In genomic region chr11:113906038-113906437, GRCh38 we compare ENCODE assay signal across 12 cellular contexts. TPM values are rescaled to one million over a fixed set of nuclear protein-coding genes. Genes with fewer than 3 reads are reported as not detected.
DNase-seq lines count a peak whose midpoint lies in the region; ATAC-seq and TF ChIP-seq lines count a peak whose summit lies in the region.
"Had no signal": no experiment of that assay in that cellular context is flagged by ENCODE, and none has a peak within 500 bp of the region (broad histone marks: within the 10 kb centered on the region; RNA-seq: fewer than 3 reads in every experiment).

No MANE protein-coding gene starts in this region.

- H3K14ac ChIP-seq in mesenchymal stem cell (ENCODE audit: low read length in 2 of 2), result no peak overlapping the region

- H3F3A ChIP-seq in DOHH2 (ENCODE audit: control insufficient read depth, insufficient read depth), result no peaks in the 10 kb centered on the region

- peak; percentile 86 for ATAC-seq in WTC11

- no peak overlapping the region for H4K91ac ChIP-seq in mesenchymal stem cell (ENCODE audit: low read length)

- H3K4ac ChIP-seq in mesenchymal stem cell (ENCODE audit: low read depth in 1 of 2, low read length in 2 of 2), result no peak overlapping the region

- H2BK12ac ChIP-seq in mesenchymal stem cell (ENCODE audit: low read length in 2 of 2), result no peak overlapping the region

- H2BK120ac ChIP-seq in mesenchymal stem cell (ENCODE audit: low read depth, low read length), result no peak overlapping the region

- H3K4me3 ChIP-seq in DOHH2 (ENCODE audit: low read length), result no peak overlapping the region
- no peak overlapping the region for H3K4me3 ChIP-seq in mesenchymal stem cell (ENCODE audit: insufficient read depth in 1 of 2, low read depth in 1 of 2, low read length in 2 of 2)
- no peak overlapping the region for H3K4me3 ChIP-seq in thyroid gland (replicated peaks in 1 of 3)
- H3K4me3 ChIP-seq in Karpas-422 (ENCODE audit: low read length), result no peak overlapping the region

- no peaks in the 10 kb centered on the region for H3K36me3 Mint-ChIP-seq in WTC11
- H3K36me3 Mint-ChIP-seq in activated naive CD8-positive, alpha-beta T cell treated with anti-CD3 and anti-CD28 coated beads for 36 hours, result no peaks in the 10 kb centered on the region
- H3K36me3 Mint-ChIP-seq: naive B cell had no signal

- no peaks in the 10 kb centered on the region for H4K20me1 ChIP-seq in DOHH2 (ENCODE audit: control insufficient read depth, insufficient read depth, low read depth, low read length)
- H4K20me1 ChIP-seq in Karpas-422 (ENCODE audit: insufficient read depth, low read depth, low read length), result no peaks in the 10 kb centered on the region

- H2AFZ ChIP-seq in mesenchymal stem cell (ENCODE audit: low read depth, low read length) (no peak overlapping the region), Karpas-422 (ENCODE audit: low read length) (no peak overlapping the region)

- H3K27ac ChIP-seq in DOHH2 (ENCODE audit: low read depth, low read length) (no peak overlapping the region), mesenchymal stem cell (ENCODE audit: low read length, poor library complexity, severe bottlenecking) (no peak overlapping the region), thyroid gland (no peak overlapping the region), Karpas-422 (ENCODE audit: low read length) (no peak overlapping the region)

- CTCF ChIA-PET in WTC11 (lab: Charles Lee), result interaction anchor here (0.5 to 6.2 kb wide), 22 partner anchors 11 to 356 kb away, joined by 3 to 118 read pairs (median 4); partner anchors contain the start of gene HTR3A

- H3K18ac ChIP-seq in mesenchymal stem cell (ENCODE audit: low read depth in 1 of 2, low read length in 2 of 2), result no peak overlapping the region

- H3K9me3 Mint-ChIP-seq in WTC11, result no peaks in the 10 kb centered on the region
- no peaks in the 10 kb centered on the region for H3K9me3 Mint-ChIP-seq in activated naive CD8-positive, alpha-beta T cell treated with anti-CD3 and anti-CD28 coated beads for 36 hours
- H3K9me3 Mint-ChIP-seq: naive B cell had no signal

- H3K9me2 ChIP-seq in DOHH2 (replicated peaks; ENCODE audit: control insufficient read depth, low read length) (no peaks in the 10 kb centered on the region), Karpas-422 (replicated peaks; ENCODE audit: insufficient read depth, low read length) (no peaks in the 10 kb centered on the region)

- no peak overlapping the region for H4K8ac ChIP-seq in mesenchymal stem cell (ENCODE audit: low read length)

- no peaks in the 10 kb centered on the region for H3K79me2 ChIP-seq in DOHH2 (ENCODE audit: control insufficient read depth, low read length)
- H3K79me2 ChIP-seq in Karpas-422 (ENCODE audit: low read length), result no peaks in the 10 kb centered on the region

- no peak overlapping the region for H3K23ac ChIP-seq in mesenchymal stem cell (ENCODE audit: low read length in 2 of 2)

- H2BK5ac ChIP-seq in mesenchymal stem cell (ENCODE audit: low read depth, low read length, poor library complexity, severe bottlenecking), result no peak overlapping the region

- H3K4me2 ChIP-seq in DOHH2 (ENCODE audit: low read length) (no peak overlapping the region), mesenchymal stem cell (ENCODE audit: low read length, poor library complexity, severe bottlenecking) (no peak overlapping the region), Karpas-422 (ENCODE audit: low read depth, low read length, poor library complexity, severe bottlenecking) (no peak overlapping the region)

- no peak for TF ChIP-seq POLR2A in thyroid gland (IDR thresholded peaks at IDR 0.05)

- H3K27ac Mint-ChIP-seq in WTC11, result no peak overlapping the region
- H3K27ac Mint-ChIP-seq in activated naive CD8-positive, alpha-beta T cell treated with anti-CD3 and anti-CD28 coated beads for 36 hours, result no peak overlapping the region
- H3K27ac Mint-ChIP-seq: naive B cell had no signal

- no peak overlapping the region for H3K4me3 Mint-ChIP-seq in WTC11
- H3K4me3 Mint-ChIP-seq in activated naive CD8-positive, alpha-beta T cell treated with anti-CD3 and anti-CD28 coated beads for 36 hours, result no peak overlapping the region
- H3K4me3 Mint-ChIP-seq: naive B cell had no signal

- no peaks in the 10 kb centered on the region for H3K79me1 ChIP-seq in mesenchymal stem cell (replicated peaks; ENCODE audit: low read length, poor library complexity, severe bottlenecking)

- no peak overlapping the region for H3K9ac ChIP-seq in mesenchymal stem cell (ENCODE audit: low read length)
- H3K9ac ChIP-seq in Karpas-422 (ENCODE audit: low read length), result no peak overlapping the region

- peaks cover 21% of the 10 kb centered on the region for H3K4me1 Mint-ChIP-seq in WTC11
- no peaks in the 10 kb centered on the region for H3K4me1 Mint-ChIP-seq in activated naive CD8-positive, alpha-beta T cell treated with anti-CD3 and anti-CD28 coated beads for 36 hours
- H3K4me1 Mint-ChIP-seq: naive B cell had no signal

- H3K27me3 ChIP-seq in DOHH2 (ENCODE audit: control insufficient read depth, low read length) (peaks cover 42% of the 10 kb centered on the region), mesenchymal stem cell (ENCODE audit: control insufficient read depth in 1 of 2, insufficient read depth in 1 of 2, low read length in 2 of 2) (peaks cover 26 to 50% of the 10 kb centered on the region in 2 experiments), thyroid gland (no peaks in the 10 kb centered on the region), Karpas-422 (ENCODE audit: low read length) (no peaks in the 10 kb centered on the region)

- no peaks in the 10 kb centered on the region for H3K27me3 Mint-ChIP-seq in WTC11 (ENCODE audit: low read depth)
- peaks cover 17% of the 10 kb centered on the region for H3K27me3 Mint-ChIP-seq in activated naive CD8-positive, alpha-beta T cell treated with anti-CD3 and anti-CD28 coated beads for 36 hours

- H2BK15ac ChIP-seq in mesenchymal stem cell (ENCODE audit: low read depth, poor library complexity, severe bottlenecking), result no peak overlapping the region

- WGBS in mesenchymal stem cell, result 0% methylated on average over 1 of the region's 4 CpGs
- 76 to 77% methylated on average over 4 of the region's 4 CpGs for WGBS in thyroid gland, 2 donors

- no peak overlapping the region for H2AK5ac ChIP-seq in mesenchymal stem cell (ENCODE audit: low read length, severe bottlenecking)

- intact Hi-C loops in thyroid gland (cut with DNase I), result no loop called here

- TF ChIP-seq CTCF in DOHH2 (IDR thresholded peaks at IDR 0.05; ENCODE audit: low read depth, low read length, poor library complexity, severe bottlenecking) (peak; percentile 24), WTC11 (IDR thresholded peaks at IDR 0.05) (no peak), thyroid gland (IDR thresholded peaks at IDR 0.05) (no peak)

- peaks cover 26% of the 10 kb centered on the region for H3K4me1 ChIP-seq in DOHH2 (ENCODE audit: control insufficient read depth, low read length)
- H3K4me1 ChIP-seq in mesenchymal stem cell (ENCODE audit: control insufficient read depth, insufficient read depth, low read depth, low read length), result no peaks in the 10 kb centered on the region
- no peaks in the 10 kb centered on the region for H3K4me1 ChIP-seq in thyroid gland
- H3K4me1 ChIP-seq in Karpas-422 (ENCODE audit: low read length), result peaks cover 35% of the 10 kb centered on the region

- H3K9me3 ChIP-seq in DOHH2 (ENCODE audit: control insufficient read depth, insufficient read depth, low read length) (no peaks in the 10 kb centered on the region), mesenchymal stem cell (ENCODE audit: control insufficient read depth, low read length) (no peaks in the 10 kb centered on the region), thyroid gland (no peaks in the 10 kb centered on the region), Karpas-422 (ENCODE audit: low read length) (no peaks in the 10 kb centered on the region)

- DNase-seq in MV-4-11 (lab: John Stamatoyannopoulos, UW) (peak; percentile 3), WTC11 (ENCODE audit: low spot score) (peak; percentile 42), mesenchymal stem cell (peak; percentile 56), thyroid gland (no peak), Kasumi-1 (lab: John Stamatoyannopoulos, UW) (no peak), Karpas-422 (no peak)
- DNase-seq in activated naive CD8-positive, alpha-beta T cell treated with anti-CD3 and anti-CD28 coated beads for 36 hours, result no peak
- DNase-seq: activated CD4-positive, alpha-beta T cell treated with anti-CD3 and anti-CD28 coated beads, Interleukin-2, amount 50 U/mL, for 4 hours; naive B cell; NCI-H1694 treated with DMSO at 0.1 percent for 48 hours had no signal

- POLR2A ChIA-PET in WTC11 (lab: Charles Lee), result interaction anchor here (0.6 kb wide), 1 partner anchor 1093 kb away, joined by 3 read pairs; no protein-coding TSS in a partner anchor

- H3K36me3 ChIP-seq in DOHH2 (ENCODE audit: control insufficient read depth, low read length) (no peaks in the 10 kb centered on the region), mesenchymal stem cell (ENCODE audit: control insufficient read depth in 1 of 2, insufficient read depth in 2 of 2, low read depth in 1 of 2, low read length in 2 of 2) (no peaks in the 10 kb centered on the region), thyroid gland (no peaks in the 10 kb centered on the region), Karpas-422 (ENCODE audit: insufficient read depth, low read length) (no peaks in the 10 kb centered on the region)

TF ChIP-seq in WTC11, 78 proteins besides CTCF, POLR2A, EP300 and RAD21 (continues in another document):
- TF ChIP-seq NR2C2 (CRISPR knock-in tag; IDR thresholded peaks at IDR 0.05) (no peak), TCF7 (CRISPR knock-in tag; IDR thresholded peaks at IDR 0.05; ENCODE audit: low read depth) (no peak)

RNA-seq across cellular contexts. Expression of gene HTR3B, which starts 1.4 kb away (rescaled TPM):
- not detected in 3 replicates for total RNA-seq in WTC11 (2021)
- polyA plus RNA-seq in mesenchymal stem cell (2013, experiment 1 of 2), result not detected
- polyA plus RNA-seq in mesenchymal stem cell (2013, experiment 2 of 2), result not detected
- total RNA-seq in thyroid gland, result not detected
- total RNA-seq in activated naive CD8-positive, alpha-beta T cell treated with anti-CD3 and anti-CD28 coated beads for 36 hours, result not detected
- total RNA-seq in Karpas-422 (2014; rRNA removed; shearing (Covaris generic); ENCODE audit: low replicate concordance), result 2.2 and 2.7 TPM in 2 replicates
- total RNA-seq: dermis microvascular lymphatic vessel endothelial cell had no signal

RNA-seq across cellular contexts. Expression of gene USP28, which starts 30.7 kb away (rescaled TPM):
- 129 to 142 TPM (median 138 TPM) in 3 replicates for total RNA-seq in WTC11 (2021)
- 10.4 TPM for polyA plus RNA-seq in mesenchymal stem cell (2013, experiment 1 of 2)
- polyA plus RNA-seq in mesenchymal stem cell (2013, experiment 2 of 2), result 11.0 TPM
- total RNA-seq in thyroid gland, result 10 to 100 TPM; 15.3 to 36.7 (median 26.2) TPM
- 10 to 100 TPM; 26.2 to 27.2 TPM for total RNA-seq in activated naive CD8-positive, alpha-beta T cell treated with anti-CD3 and anti-CD28 coated beads for 36 hours
- 17.4 and 45.6 TPM in 2 replicates for total RNA-seq in Karpas-422 (2014; rRNA removed; shearing (Covaris generic); ENCODE audit: low replicate concordance)

Comparison
In these comparisons a context has a peak if more than half of its experiments do, and no peak if none do; other contexts are left out.
1. DNase-seq: peak in MV-4-11 (single experiment), WTC11 (single experiment) and mesenchymal stem cell (single experiment); none in thyroid gland (0 of 2), activated naive CD8-positive, alpha-beta T cell treated with anti-CD3 and anti-CD28 coated beads for 36 hours (single experiment), Kasumi-1 (0 of 2) and Karpas-422 (single experiment).